Comparison of ENCODE assay signal across 8 cellular contexts in genomic region chr4:118836763-118837507, GRCh38. TPM values are rescaled to one million over a fixed set of nuclear protein-coding genes. Genes with fewer than 3 reads are reported as not detected.
DNase-seq lines count a peak whose midpoint lies in the region; ATAC-seq and TF ChIP-seq lines count a peak whose summit lies in the region.

No MANE protein-coding gene starts in this region.

- peaks cover 12% of the 10 kb centered on the region for H3K36me3 ChIP-seq in CD4-positive, CD25-positive, alpha-beta regulatory T cell (ENCODE audit: control insufficient read depth, insufficient read depth, low read length)
- no peaks in the 10 kb centered on the region for H3K36me3 ChIP-seq in neural progenitor cell

- H3K4me3 ChIP-seq in CD4-positive, CD25-positive, alpha-beta regulatory T cell (ENCODE audit: low read depth, low read length): peak overlapping the region; percentile 95
- H3K4me3 ChIP-seq in neural progenitor cell: peak overlapping the region; percentile 97

- H4K20me1 ChIP-seq in neural progenitor cell (ENCODE audit: low read depth): no peaks in the 10 kb centered on the region

- peak overlapping the region; percentile 96 for H3K4me2 ChIP-seq in neural progenitor cell

- peak overlapping the region; percentile 100 for H2AFZ ChIP-seq in neural progenitor cell (replicated peaks)

- peak overlapping the region; percentile 90 for H3K27ac ChIP-seq in CD4-positive, CD25-positive, alpha-beta regulatory T cell (ENCODE audit: insufficient read depth, low read length, poor library complexity, severe bottlenecking)
- no peak overlapping the region for H3K27ac ChIP-seq in neural progenitor cell

- H3K9me3 ChIP-seq in CD4-positive, CD25-positive, alpha-beta regulatory T cell (ENCODE audit: control insufficient read depth in 2 of 2, low read length in 2 of 2): no peaks in the 10 kb centered on the region
- no peaks in the 10 kb centered on the region for H3K9me3 ChIP-seq in neural progenitor cell (ENCODE audit: low read depth)

- peak overlapping the region in 2 of 3 donors; percentile 92 to 98 for H3K27ac Mint-ChIP-seq in CD4-positive, CD25-positive, alpha-beta regulatory T cell
- peak overlapping the region; percentile 95 to 97 for H3K27ac Mint-ChIP-seq in effector memory CD8-positive, alpha-beta T cell
- no peak overlapping the region for H3K27ac Mint-ChIP-seq in neural progenitor cell

- peaks cover 19% of the 10 kb centered on the region for H3K4me1 ChIP-seq in CD4-positive, CD25-positive, alpha-beta regulatory T cell (ENCODE audit: control insufficient read depth, insufficient read depth, low read length, poor library complexity, severe bottlenecking)
- H3K4me1 ChIP-seq in neural progenitor cell: no peaks in the 10 kb centered on the region

- no peak for TF ChIP-seq CTCF in neural progenitor cell (IDR thresholded peaks at IDR 0.05)

- H3K36me3 Mint-ChIP-seq in CD4-positive, CD25-positive, alpha-beta regulatory T cell: peaks cover 7% of the 10 kb centered on the region
- H3K36me3 Mint-ChIP-seq in effector memory CD8-positive, alpha-beta T cell (ENCODE audit: insufficient read depth): peaks cover 20% of the 10 kb centered on the region
- peaks cover 4% of the 10 kb centered on the region for H3K36me3 Mint-ChIP-seq in neural progenitor cell

- no peaks in the 10 kb centered on the region for H3K27me3 Mint-ChIP-seq in CD4-positive, CD25-positive, alpha-beta regulatory T cell
- no peaks in the 10 kb centered on the region for H3K27me3 Mint-ChIP-seq in effector memory CD8-positive, alpha-beta T cell
- peaks cover 8% of the 10 kb centered on the region for H3K27me3 Mint-ChIP-seq in neural progenitor cell (ENCODE audit: insufficient read depth, low read depth)

- no peaks in the 10 kb centered on the region for H3K27me3 ChIP-seq in CD4-positive, CD25-positive, alpha-beta regulatory T cell (ENCODE audit: control insufficient read depth, insufficient read depth, low read length)
- H3K27me3 ChIP-seq in neural progenitor cell: no peaks in the 10 kb centered on the region

- peaks cover 5 to 43% (median 27%) of the 10 kb centered on the region in 4 donors for H3K4me1 Mint-ChIP-seq in CD4-positive, CD25-positive, alpha-beta regulatory T cell
- peaks cover 14 to 22% of the 10 kb centered on the region in 2 donors for H3K4me1 Mint-ChIP-seq in effector memory CD8-positive, alpha-beta T cell (ENCODE audit: low read depth in 2 of 2)
- H3K4me1 Mint-ChIP-seq in neural progenitor cell: peaks cover 12% of the 10 kb centered on the region

- no peak overlapping the region for H3K9ac ChIP-seq in neural progenitor cell

- H3F3A ChIP-seq in neural progenitor cell (ENCODE audit: low read depth): peaks cover 7% of the 10 kb centered on the region

- peaks cover 0 to 1% (median 0%) of the 10 kb centered on the region in 7 donors for H3K9me3 Mint-ChIP-seq in CD4-positive, CD25-positive, alpha-beta regulatory T cell
- H3K9me3 Mint-ChIP-seq in effector memory CD8-positive, alpha-beta T cell: no peaks in the 10 kb centered on the region
- no peaks in the 10 kb centered on the region for H3K9me3 Mint-ChIP-seq in neural progenitor cell

- ATAC-seq in CD4-positive, CD25-positive, alpha-beta regulatory T cell (ENCODE audit: low read depth in 2 of 2): no peak
- ATAC-seq in effector memory CD8-positive, alpha-beta T cell (replicated peaks): no peak
- ATAC-seq in GM19328 (IDR thresholded peaks at IDR 0.05; ENCODE audit: unreplicated experiment): no peak

- peak in 1 of 3 donors; percentile 1 for DNase-seq in CD4-positive, CD25-positive, alpha-beta regulatory T cell
- DNase-seq in NCI-H69 (lab: John Stamatoyannopoulos, UW): peak; percentile 57
- no peak for DNase-seq in effector memory CD8-positive, alpha-beta T cell
- DNase-seq in neural progenitor cell (ENCODE audit: low spot score): no peak
- DNase-seq in SKM-1 (lab: John Stamatoyannopoulos, UW; ENCODE audit: unreplicated experiment): no peak
- no peak for DNase-seq in stimulated activated CD4-positive, alpha-beta T cell treated with anti-CD3 and anti-CD28 coated beads, Interleukin-4, amount 100 ng/mL, for 24 hours
- no peak for DNase-seq in CD1c-positive myeloid dendritic cell (ENCODE audit: extremely low spot score)

- peak overlapping the region; percentile 90 to 100 (median 99) for H3K4me3 Mint-ChIP-seq in CD4-positive, CD25-positive, alpha-beta regulatory T cell
- peak overlapping the region; percentile 91 to 100 for H3K4me3 Mint-ChIP-seq in effector memory CD8-positive, alpha-beta T cell
- H3K4me3 Mint-ChIP-seq in neural progenitor cell: peak overlapping the region; percentile 99

- H3K79me2 ChIP-seq in neural progenitor cell (ENCODE audit: low read depth): no peaks in the 10 kb centered on the region

RNA-seq across cellular contexts. Expression of gene SEC24D, which starts 1.0 kb away (rescaled TPM):
- total RNA-seq in CD4-positive, CD25-positive, alpha-beta regulatory T cell: 38.3 TPM
- 10 to 100 TPM; 15.9 to 20.8 (median 16.1) TPM for polyA plus RNA-seq in CD4-positive, CD25-positive, alpha-beta regulatory T cell
- 8.2 and 10.1 TPM in 2 replicates for total RNA-seq in neural progenitor cell (ENCODE audit: low replicate concordance)

RNA-seq across cellular contexts. Expression of gene SYNPO2, which starts 51.7 kb away (rescaled TPM):
- 0.35 TPM for total RNA-seq in CD4-positive, CD25-positive, alpha-beta regulatory T cell
- polyA plus RNA-seq in CD4-positive, CD25-positive, alpha-beta regulatory T cell: under 1 TPM; 0.13 to 0.28 (median 0.25) TPM
- total RNA-seq in neural progenitor cell (ENCODE audit: low replicate concordance): 0.09 TPM in 2 replicates
